Comparison of ENCODE assay signal across 21 cellular contexts in genomic region chr1:80919426-80919825, GRCh38.
"Had no signal": no experiment of that assay in that cellular context is flagged by ENCODE, and none has a peak within 500 bp of the region (broad histone marks: within the 10 kb centered on the region; RNA-seq: fewer than 3 reads in every experiment).

No MANE protein-coding gene starts in this region.

- DNase-seq: dermis blood vessel endothelial cell; effector memory CD4-positive, alpha-beta T cell; erythroblast; gastrocnemius medialis; head of caudate nucleus; kidney; naive B cell; right lobe of liver; small intestine; stimulated activated CD4-positive, alpha-beta T cell treated with anti-CD3 and anti-CD28 coated beads, Interleukin-15, amount 100 ng/mL, for 24 hours; stimulated activated CD4-positive, alpha-beta T cell treated with anti-CD3 and anti-CD28 coated beads, Interleukin-2, amount 100 ng/mL, for 48 hours; stimulated activated naive B cell treated with anti-CD40 and anti-IgM and Interleukin-4, amounts not matched to agents 10 μg/mL and 1 μg/mL and 100 μg/mL, for 72 hours; upper lobe of right lung; uterus had no signal

- H3K4me1 ChIP-seq: gastrocnemius medialis, right lobe of liver, upper lobe of right lung, uterus had no signal

- H3K27ac ChIP-seq: coronary artery, gastrocnemius medialis, parathyroid adenoma, right lobe of liver, thoracic aorta, tibial nerve, upper lobe of right lung, uterus had no signal

- ATAC-seq: gastrocnemius medialis; left lobe of liver; natural killer cell treated with Interleukin-12 subunit alpha and Interleukin-12 subunit beta and Interleukin-15 and Interleukin-18, amount 100 ng/mL, for 72 hours; right lobe of liver; stimulated activated naive B cell treated with anti-CD40 and anti-IgM and Interleukin-4, amounts not matched to agents 10 μg/mL and 1 μg/mL and 100 μg/mL, for 72 hours; upper lobe of right lung had no signal

- H3K9me3 ChIP-seq: gastrocnemius medialis, right lobe of liver, thoracic aorta, tibial nerve, upper lobe of right lung, uterus had no signal

- H3K27me3 ChIP-seq: gastrocnemius medialis, right lobe of liver, tibial nerve, upper lobe of right lung, uterus had no signal

- H2AFZ ChIP-seq: parathyroid adenoma had no signal

- H3K9ac ChIP-seq: parathyroid adenoma had no signal

- H3K79me2 ChIP-seq: parathyroid adenoma had no signal

- H3K4me3 ChIP-seq: coronary artery, gastrocnemius medialis, lung, right lobe of liver, thoracic aorta, tibial nerve, upper lobe of right lung, uterus had no signal

- H3K36me3 ChIP-seq: gastrocnemius medialis, right lobe of liver, thoracic aorta, tibial nerve, upper lobe of right lung, uterus had no signal
